10 cellular contexts compared by ENCODE assay signal in genomic region chr7:99631311-99632109, GRCh38. TPM values are rescaled to one million over a fixed set of nuclear protein-coding genes. Genes with fewer than 3 reads are reported as not detected.
DNase-seq lines count a peak whose midpoint lies in the region; ATAC-seq and TF ChIP-seq lines count a peak whose summit lies in the region.
"Had no signal": no experiment of that assay in that cellular context is flagged by ENCODE, and none has a peak within 500 bp of the region (broad histone marks: within the 10 kb centered on the region; RNA-seq: fewer than 3 reads in every experiment).

No MANE protein-coding gene starts in this region.

- ATAC-seq in T-cell (replicated peaks in 1 of 4) = peak in 2 of 4 experiments; percentile 29 to 35
- no peak for ATAC-seq in GM19397 (IDR thresholded peaks at IDR 0.05; ENCODE audit: unreplicated experiment)

- intact Hi-C loops in esophagus muscularis mucosa (cut with DNase I) = no loop called here

- H3K27ac Mint-ChIP-seq in T-cell = peak overlapping the region; percentile 5 to 28
- H3K27ac Mint-ChIP-seq: activated B cell treated with CpG ODN at 0.5 μM for 24 hours had no signal

- H3K36me3 Mint-ChIP-seq in T-cell = peaks cover 43% of the 10 kb centered on the region

- no peak for TF ChIP-seq CTCF in esophagus muscularis mucosa (IDR thresholded peaks at IDR 0.05)

- POLR2A ChIA-PET in T-cell (lab: Charles Lee) = no interaction called here

- CTCF ChIA-PET in T-cell (lab: Charles Lee) = interaction anchor here in 1 of 2 donors (1.1 kb wide), 1 partner anchor 16 kb away, joined by 3 read pairs; no protein-coding TSS in a partner anchor

- no peaks in the 10 kb centered on the region for H3K9me3 ChIP-seq in esophagus muscularis mucosa
- H3K9me3 ChIP-seq in Karpas-422 (ENCODE audit: low read length) = no peaks in the 10 kb centered on the region

- WGBS in esophagus muscularis mucosa = 52% methylated on average over 8 of the region's 8 CpGs

- H3K9me2 ChIP-seq in Karpas-422 (replicated peaks; ENCODE audit: insufficient read depth, low read length) = no peaks in the 10 kb centered on the region

- H3K27me3 ChIP-seq in esophagus muscularis mucosa (no peaks in the 10 kb centered on the region), Karpas-422 (ENCODE audit: low read length) (no peaks in the 10 kb centered on the region)

- TF ChIP-seq EP300 in esophagus muscularis mucosa (IDR thresholded peaks at IDR 0.05) = no peak

- H3K27me3 Mint-ChIP-seq in T-cell = no peaks in the 10 kb centered on the region
- H3K27me3 Mint-ChIP-seq: activated B cell treated with CpG ODN at 0.5 μM for 24 hours had no signal

- H3K9me3 Mint-ChIP-seq in T-cell = no peaks in the 10 kb centered on the region
- H3K9me3 Mint-ChIP-seq: activated B cell treated with CpG ODN at 0.5 μM for 24 hours had no signal

- no peak overlapping the region for H3K4me2 ChIP-seq in Karpas-422 (ENCODE audit: low read depth, low read length, poor library complexity, severe bottlenecking)

- peaks cover 8 to 23% (median 18%) of the 10 kb centered on the region in 3 donors for H3K4me1 Mint-ChIP-seq in T-cell
- H3K4me1 Mint-ChIP-seq: activated B cell treated with CpG ODN at 0.5 μM for 24 hours had no signal

- H3K9ac ChIP-seq in Karpas-422 (ENCODE audit: low read length) = no peak overlapping the region

- no peaks in the 10 kb centered on the region for H3K79me2 ChIP-seq in Karpas-422 (ENCODE audit: low read length)

- H3K4me1 ChIP-seq in esophagus muscularis mucosa = no peaks in the 10 kb centered on the region
- no peaks in the 10 kb centered on the region for H3K4me1 ChIP-seq in Karpas-422 (ENCODE audit: low read length)

- H3K4me3 Mint-ChIP-seq in T-cell = no peak overlapping the region
- H3K4me3 Mint-ChIP-seq: activated B cell treated with CpG ODN at 0.5 μM for 24 hours had no signal

- peaks cover 16 to 89% (median 60%) of the 10 kb centered on the region in 4 donors for H3K36me3 ChIP-seq in esophagus muscularis mucosa
- peaks cover 18% of the 10 kb centered on the region; the same call in 1 of the 2 replicates for H3K36me3 ChIP-seq in Karpas-422 (ENCODE audit: insufficient read depth, low read length)

- no peak overlapping the region for H3K4me3 ChIP-seq in esophagus muscularis mucosa
- H3K4me3 ChIP-seq in Karpas-422 (ENCODE audit: low read length) = no peak overlapping the region

- no peak overlapping the region for H3K27ac ChIP-seq in esophagus muscularis mucosa (replicated peaks in 1 of 4)
- no peak overlapping the region for H3K27ac ChIP-seq in Karpas-422 (ENCODE audit: low read length)

- no peak for TF ChIP-seq POLR2A in esophagus muscularis mucosa (IDR thresholded peaks at IDR 0.05; ENCODE audit: low read depth)

- no peaks in the 10 kb centered on the region for H4K20me1 ChIP-seq in Karpas-422 (ENCODE audit: insufficient read depth, low read depth, low read length)

- no peak overlapping the region for H2AFZ ChIP-seq in Karpas-422 (ENCODE audit: low read length)

- DNase-seq in activated T-cell treated with anti-CD3 and anti-CD28 coated beads for 48 hours (ENCODE audit: low read depth) (peak; percentile 42), activated T-cell treated with anti-CD3 and anti-CD28 coated beads for 4 hours (no peak), T-cell (no peak), esophagus muscularis mucosa (ENCODE audit: extremely low spot score) (peak; percentile 77), retina (peak; percentile 3), NCI-H2029 (lab: John Stamatoyannopoulos, UW) (no peak), Karpas-422 (no peak)
- DNase-seq: activated B cell treated with CpG ODN at 0.5 μM for 24 hours had no signal

RNA-seq across cellular contexts. Expression of gene ZSCAN25, which starts 14.8 kb away (rescaled TPM):
- total RNA-seq in T-cell (10 to 100 TPM; 43.1 to 50.3 (median 49.8) TPM), esophagus muscularis mucosa (10 to 100 TPM; 12.1 to 17.1 (median 14.2) TPM)
- total RNA-seq in Karpas-422 (2014; rRNA removed; shearing (Covaris generic); ENCODE audit: low replicate concordance) = 12.3 and 22.1 TPM in 2 replicates

RNA-seq across cellular contexts. Expression of gene TMEM225B, which starts 33.4 kb away (rescaled TPM):
- 1 to 10 TPM in 4 of 5 donors, under 1 TPM in 1; 0.85 to 2.6 (median 1.1) TPM for total RNA-seq in T-cell
- under 1 TPM in 2 of 4 donors, not detected in 2; 0.32 to 0.57 TPM for total RNA-seq in esophagus muscularis mucosa
- 1.6 TPM in 1 of 2 replicates, not detected in the other for total RNA-seq in Karpas-422 (2014; rRNA removed; shearing (Covaris generic); ENCODE audit: low replicate concordance)
- total RNA-seq: pulmonary artery endothelial cell had no signal

RNA-seq across cellular contexts. Expression of gene CYP3A5, which starts 48.3 kb away (rescaled TPM):
- total RNA-seq in T-cell (under 1 TPM in 3 of 5 donors, not detected in 2; 0.22 to 0.58 (median 0.46) TPM), esophagus muscularis mucosa (1 to 10 TPM in 3 of 4 donors, under 1 TPM in 1; 0.91 to 4.6 (median 2.3) TPM)
- total RNA-seq in Karpas-422 (2014; rRNA removed; shearing (Covaris generic); ENCODE audit: low replicate concordance) = not detected in 2 replicates
- total RNA-seq: activated B cell treated with CpG ODN at 0.5 μM for 24 hours, pulmonary artery endothelial cell had no signal

Comparison
In these comparisons a context has a peak if more than half of its experiments do, and no peak if none do; other contexts are left out.
1. DNase-seq: peak in activated T-cell treated with anti-CD3 and anti-CD28 coated beads for 48 hours (single experiment), esophagus muscularis mucosa (single experiment) and retina (single experiment); none in activated T-cell treated with anti-CD3 and anti-CD28 coated beads for 4 hours (single experiment), T-cell (0 of 34), NCI-H2029 (single experiment) and Karpas-422 (single experiment).